ENCODE assay signal across 8 cellular contexts in the genomic region with DNA sequence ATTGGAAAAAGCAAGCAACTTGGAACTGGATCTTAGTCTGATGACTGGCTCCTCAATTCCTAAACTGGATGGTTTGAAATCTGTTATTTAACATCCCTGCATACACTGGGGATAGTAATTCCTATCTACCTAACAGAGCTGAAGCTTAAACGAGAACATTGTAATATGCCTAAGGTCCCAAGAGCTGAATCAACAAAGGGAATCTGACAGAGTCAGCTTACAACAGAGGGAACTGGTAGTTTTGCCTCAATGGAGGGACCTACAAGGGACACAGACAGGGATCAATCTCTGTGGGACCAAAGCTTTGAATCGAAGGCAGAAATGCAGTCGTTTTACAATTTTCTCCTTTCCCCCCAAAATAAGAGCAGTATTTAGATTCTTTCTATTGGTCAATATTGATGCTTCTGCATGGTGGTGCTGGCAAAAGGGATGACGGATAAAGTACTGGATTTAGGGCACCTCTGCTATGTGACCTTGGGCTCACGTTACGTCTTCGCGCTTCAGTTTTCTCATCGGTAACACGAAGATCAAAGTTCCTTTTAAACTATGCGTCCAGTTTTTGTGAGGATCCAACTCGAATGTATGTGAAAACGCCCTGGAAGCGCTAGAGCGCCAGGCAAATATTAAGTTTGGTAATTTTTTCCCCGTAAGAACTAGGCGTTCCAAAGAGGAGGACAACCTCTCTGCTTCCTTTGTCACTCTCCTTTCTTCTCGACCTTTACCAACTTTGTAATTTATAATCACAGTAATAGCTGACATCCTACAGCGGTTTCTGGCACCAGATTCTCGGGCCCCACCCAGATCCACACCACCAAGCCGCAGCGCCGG. TPM values are rescaled to one million over a fixed set of nuclear protein-coding genes. Genes with fewer than 3 reads are reported as not detected.
DNase-seq lines count a peak whose midpoint lies in the region; ATAC-seq and TF ChIP-seq lines count a peak whose summit lies in the region.

No MANE protein-coding gene starts in this region.

- peaks cover 6 to 34% (median 26%) of the 10 kb centered on the region in 4 donors for H3K4me1 ChIP-seq in liver (ENCODE audit: control insufficient read depth in 4 of 4, insufficient read depth in 4 of 4, low read length in 3 of 4)
- peaks cover 43 to 57% (median 49%) of the 10 kb centered on the region in 4 donors for H3K4me1 ChIP-seq in upper lobe of left lung

- no peak for ATAC-seq in upper lobe of left lung (ENCODE audit: low FRiP score in 2 of 2)

- peak overlapping the region; percentile 60 to 81 for H3K9ac ChIP-seq in liver (ENCODE audit: low read depth in 1 of 2, low read length in 2 of 2)

- H3K4me3 ChIP-seq in brain microvascular endothelial cell (ENCODE audit: low read depth, low read length): peak overlapping the region; percentile 100
- peak overlapping the region; percentile 73 to 77 (median 75) for H3K4me3 ChIP-seq in liver (ENCODE audit: low read depth in 1 of 3, low read length in 3 of 3)
- peak overlapping the region; percentile 64 to 99 (median 93) for H3K4me3 ChIP-seq in upper lobe of left lung

- TF ChIP-seq EP300 in upper lobe of left lung (IDR thresholded peaks at IDR 0.05): no peak

- H3K27me3 ChIP-seq in brain microvascular endothelial cell (replicated peaks): no peaks in the 10 kb centered on the region
- no peaks in the 10 kb centered on the region for H3K27me3 ChIP-seq in liver (ENCODE audit: control insufficient read depth in 4 of 4, insufficient read depth in 4 of 4, low read length in 3 of 4)
- no peaks in the 10 kb centered on the region for H3K27me3 ChIP-seq in upper lobe of left lung

- H3K27ac ChIP-seq in brain microvascular endothelial cell (peak overlapping the region; percentile 26), liver (ENCODE audit: low read depth in 1 of 2, low read length in 2 of 2) (peak overlapping the region; percentile 19 to 39), upper lobe of left lung (peak overlapping the region; percentile 72 to 96 (median 94))

- H3K36me3 ChIP-seq in brain microvascular endothelial cell (replicated peaks) (no peaks in the 10 kb centered on the region), liver (ENCODE audit: control insufficient read depth in 4 of 4, insufficient read depth in 3 of 4, low read depth in 1 of 4, low read length in 3 of 4) (no peaks in the 10 kb centered on the region), upper lobe of left lung (no peaks in the 10 kb centered on the region)

- TF ChIP-seq RAD21 in liver (IDR thresholded peaks at IDR 0.05): no peak

- WGBS in liver: 2% methylated on average over 23 of the region's 23 CpGs
- WGBS in upper lobe of left lung, 2 donors: 3% methylated on average over 23 of the region's 23 CpGs

- no peak for TF ChIP-seq POLR2A in upper lobe of left lung (IDR thresholded peaks at IDR 0.05)

- TF ChIP-seq CTCF in brain microvascular endothelial cell (IDR thresholded peaks at IDR 0.05; ENCODE audit: low read depth, low read length, missing control alignments) (no peak), liver (IDR thresholded peaks at IDR 0.05; ENCODE audit: low read depth, low read length, missing input control) (no peak), upper lobe of left lung (IDR thresholded peaks at IDR 0.05) (no peak)

- peak; percentile 1 for DNase-seq in activated effector memory CD4-positive, alpha-beta T cell treated with Interleukin-2 at 50 U/mL for 16 hours
- no peak for DNase-seq in activated effector memory CD4-positive, alpha-beta T cell treated with anti-CD3 and anti-CD28 coated beads, Interleukin-2, amount 50 U/mL, for 16 hours
- DNase-seq in brain microvascular endothelial cell (no peak), upper lobe of left lung (no peak), foreskin melanocyte (no peak), hypothalamus (lab: John Stamatoyannopoulos, UW) (no peak), HT-29 (ENCODE audit: low spot score) (no peak)

- no peaks in the 10 kb centered on the region for H3K9me3 ChIP-seq in liver (ENCODE audit: control insufficient read depth in 4 of 4, low read length in 3 of 4)
- H3K9me3 ChIP-seq in upper lobe of left lung: no peaks in the 10 kb centered on the region

- in situ Hi-C loops in brain microvascular endothelial cell (cut with HindIII; ENCODE audit: low pct_ligation_motif_present, low sequenced_read_pairs): no loop called here

TF ChIP-seq in liver, 16 proteins besides CTCF, POLR2A, EP300 and RAD21:
- TF ChIP-seq TAF1 (conservative IDR thresholded peaks at IDR 0.05): peak; percentile 69
- no peak for TF ChIP-seq NR2F2 (IDR thresholded peaks at IDR 0.05)

RNA-seq across cellular contexts. Expression of gene ACTR1A, which starts 1.1 kb away (rescaled TPM):
- total RNA-seq in liver (10 to 100 TPM; 40.7 to 51.9 TPM), upper lobe of left lung (100 to 1,000 TPM in 2 of 6 donors, 10 to 100 TPM in 4; 54.5 to 126 (median 93.2) TPM)
- 10 to 100 TPM; 24.5 to 29.9 TPM for polyA plus RNA-seq in liver
- total RNA-seq in HT-29 (2014; rRNA removed; shearing (Covaris generic)): 65.8 and 66.2 TPM in 2 replicates

RNA-seq across cellular contexts. Expression of gene SUFU, which starts 2.4 kb away (rescaled TPM):
- total RNA-seq in liver (1 to 10 TPM; 2.6 to 3.8 TPM), upper lobe of left lung (10 to 100 TPM in 5 of 6 donors, 1 to 10 TPM in 1; 4.1 to 15.7 (median 11.9) TPM)
- 1 to 10 TPM; 1.8 to 3.2 TPM for polyA plus RNA-seq in liver
- 1.8 and 2.0 TPM in 2 replicates for total RNA-seq in HT-29 (2014; rRNA removed; shearing (Covaris generic))

RNA-seq across cellular contexts. Expression of gene C10orf95, which starts 50.1 kb away (rescaled TPM):
- under 1 TPM in 1 of 2 donors, not detected in 1; 0.09 TPM for total RNA-seq in liver
- under 1 TPM in 1 of 2 donors, not detected in 1; 0.24 TPM for polyA plus RNA-seq in liver
- total RNA-seq in upper lobe of left lung: 10 to 100 TPM in 5 of 6 donors, 1 to 10 TPM in 1; 5.9 to 27.5 (median 15.1) TPM
- 4.5 and 11.7 TPM in 2 replicates for total RNA-seq in HT-29 (2014; rRNA removed; shearing (Covaris generic))

Comparison
In these comparisons a context has a peak if more than half of its experiments do, and no peak if none do; other contexts are left out.
1. H3K27ac ChIP-seq: peak in every context shown above with its lines; median percentile 94 in upper lobe of left lung; 29 in liver; 26 in brain microvascular endothelial cell.